Comparison of ENCODE assay signal across 16 cellular contexts in the genomic region with DNA sequence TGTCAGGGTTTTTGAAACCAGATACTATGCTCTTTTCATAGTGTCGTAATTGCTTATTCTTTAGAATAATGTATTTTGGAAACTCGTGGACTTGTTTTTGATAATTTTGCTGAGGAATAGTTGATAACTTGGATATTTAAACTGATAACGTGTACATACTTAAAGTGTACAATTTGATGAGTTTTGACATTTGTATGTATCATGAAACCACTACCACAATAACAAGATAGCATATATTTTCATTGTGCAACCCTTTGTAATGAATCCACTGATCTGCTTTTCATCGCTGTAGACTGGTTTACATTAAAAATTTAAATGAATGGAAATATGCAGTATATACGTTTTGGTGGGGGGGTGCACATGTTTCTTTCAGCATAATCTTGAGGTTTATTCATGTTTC. TPM values are rescaled to one million over a fixed set of nuclear protein-coding genes. Genes with fewer than 3 reads are reported as not detected.
DNase-seq lines count a peak whose midpoint lies in the region; FAIRE-seq and TF ChIP-seq lines count a peak whose summit lies in the region.
"Had no signal": no experiment of that assay in that cellular context is flagged by ENCODE, and none has a peak within 500 bp of the region (broad histone marks: within the 10 kb centered on the region; RNA-seq: fewer than 3 reads in every experiment).

No MANE protein-coding gene starts in this region.

- peak overlapping the region in 5 of 11 experiments; percentile 32 to 81 (median 71); a peak in 8 of 22 replicates for H3K4me2 ChIP-seq in BLaER1 treated with 17β-estradiol and CSF1 and Interleukin-3, amounts not matched to agents 10 nM and 100 nM
- H3K4me2 ChIP-seq: GM23338, KMS-11 had no signal

- no peak overlapping the region; a peak in 1 of 22 replicates for H3K9ac ChIP-seq in BLaER1 treated with 17β-estradiol and CSF1 and Interleukin-3, amounts not matched to agents 10 nM and 100 nM
- no peak overlapping the region for H3K9ac ChIP-seq in subcutaneous abdominal adipose tissue (ENCODE audit: low read length in 5 of 5)
- H3K9ac ChIP-seq: KMS-11 had no signal

- TF ChIP-seq POLR2A in H54 (IDR thresholded peaks at IDR 0.05; ENCODE audit: low read depth, low read length): no peak

- no peak for DNase-seq in H54 (ENCODE audit: insufficient read length, low spot score)
- DNase-seq in epithelial cell of prostate (ENCODE audit: low read depth, low spot score): no peak
- DNase-seq in MG63: no peak
- DNase-seq in T1000 (lab: John Stamatoyannopoulos, UW): no peak
- DNase-seq in tibial artery: no peak
- DNase-seq: BE2C; CD8-positive, alpha-beta memory T cell; NCI-H1092 treated with DMSO at 0.1 percent for 48 hours; NCI-H510A treated with DMSO at 0.1 percent for 48 hours; NCI-H82 had no signal

- H4K20me1 ChIP-seq in BLaER1 treated with 17β-estradiol and CSF1 and Interleukin-3, amounts not matched to agents 10 nM and 100 nM: peaks cover 87 to 100% (median 100%) of the 10 kb centered on the region in 11 experiments

- peaks cover 10 to 89% (median 37%) of the 10 kb centered on the region in 10 experiments; a peak in 17 of 20 replicates for H3K4me1 ChIP-seq in BLaER1 treated with 17β-estradiol and CSF1 and Interleukin-3, amounts not matched to agents 10 nM and 100 nM
- H3K4me1 ChIP-seq in subcutaneous abdominal adipose tissue (ENCODE audit: control insufficient read depth in 5 of 5, insufficient read depth in 5 of 5, low read length in 5 of 5) (peaks cover 3 to 35% (median 29%) of the 10 kb centered on the region in 5 donors), tibial artery (peaks cover 0 to 60% (median 20%) of the 10 kb centered on the region in 4 donors)

- H3K9me3 ChIP-seq in BLaER1 treated with 17β-estradiol and CSF1 and Interleukin-3, amounts not matched to agents 10 nM and 100 nM (replicated peaks in 1 of 11): peaks cover 0 to 6% (median 0%) of the 10 kb centered on the region in 11 experiments; a peak in 1 of 22 replicates
- no peaks in the 10 kb centered on the region for H3K9me3 ChIP-seq in subcutaneous abdominal adipose tissue (ENCODE audit: control insufficient read depth in 5 of 5, low read length in 5 of 5)
- H3K9me3 ChIP-seq in MG63: no peaks in the 10 kb centered on the region
- H3K9me3 ChIP-seq in tibial artery: no peaks in the 10 kb centered on the region
- H3K9me3 ChIP-seq: BE2C, SJSA1 had no signal

- intact Hi-C loops in tibial artery (cut with DNase I; ENCODE audit: low total_unique reads): no loop called here

- H3K4me3 ChIP-seq in BLaER1 treated with 17β-estradiol and CSF1 and Interleukin-3, amounts not matched to agents 10 nM and 100 nM: no peak overlapping the region
- no peak overlapping the region for H3K4me3 ChIP-seq in subcutaneous abdominal adipose tissue (ENCODE audit: low read depth in 1 of 5, low read length in 5 of 5)
- H3K4me3 ChIP-seq in MG63: no peak overlapping the region
- H3K4me3 ChIP-seq in tibial artery: no peak overlapping the region
- H3K4me3 ChIP-seq: GM12878, GM23338, SJSA1 had no signal

- H3K36me3 ChIP-seq in BLaER1 treated with 17β-estradiol and CSF1 and Interleukin-3, amounts not matched to agents 10 nM and 100 nM: peaks cover 33 to 70% (median 54%) of the 10 kb centered on the region in 11 experiments
- H3K36me3 ChIP-seq in subcutaneous abdominal adipose tissue (ENCODE audit: control insufficient read depth in 5 of 5, insufficient read depth in 5 of 5, low read length in 5 of 5) (peaks cover 0 to 16% (median 7%) of the 10 kb centered on the region in 5 donors), MG63 (peaks cover 27% of the 10 kb centered on the region), tibial artery (no peaks in the 10 kb centered on the region)

- H3K27ac ChIP-seq in BLaER1 treated with 17β-estradiol and CSF1 and Interleukin-3, amounts not matched to agents 10 nM and 100 nM: peak overlapping the region in 7 of 11 experiments; percentile 20 to 66 (median 39); a peak in 10 of 22 replicates
- H3K27ac ChIP-seq in epithelial cell of prostate (peak overlapping the region; percentile 58), subcutaneous abdominal adipose tissue (ENCODE audit: low read depth, low read length) (peak overlapping the region; percentile 49), tibial artery (peak overlapping the region in 1 of 2 donors; percentile 14)
- H3K27ac ChIP-seq: KMS-11, SJSA1 had no signal

- TF ChIP-seq CTCF in tibial artery (IDR thresholded peaks at IDR 0.05): no peak

- peak; percentile 81 for FAIRE-seq in H54 (lab: Jason Lieb, UNC)
- FAIRE-seq: GM12878 had no signal

- no peaks in the 10 kb centered on the region for H3K27me3 ChIP-seq in BLaER1 treated with 17β-estradiol and CSF1 and Interleukin-3, amounts not matched to agents 10 nM and 100 nM
- H3K27me3 ChIP-seq in subcutaneous abdominal adipose tissue (ENCODE audit: control insufficient read depth in 5 of 5, insufficient read depth in 4 of 5, low read length in 5 of 5) (no peaks in the 10 kb centered on the region), MG63 (no peaks in the 10 kb centered on the region), tibial artery (no peaks in the 10 kb centered on the region)
- H3K27me3 ChIP-seq: BE2C, SJSA1 had no signal

RNA-seq across cellular contexts. Expression of gene AGFG1, which starts 45.8 kb away (rescaled TPM):
- total RNA-seq in MG63 (2014; rRNA removed; shearing (Covaris generic); ENCODE audit: low replicate concordance): 68.6 and 100 TPM in 2 replicates
